Comparison of ENCODE assay signal across 29 cellular contexts in the genomic region with DNA sequence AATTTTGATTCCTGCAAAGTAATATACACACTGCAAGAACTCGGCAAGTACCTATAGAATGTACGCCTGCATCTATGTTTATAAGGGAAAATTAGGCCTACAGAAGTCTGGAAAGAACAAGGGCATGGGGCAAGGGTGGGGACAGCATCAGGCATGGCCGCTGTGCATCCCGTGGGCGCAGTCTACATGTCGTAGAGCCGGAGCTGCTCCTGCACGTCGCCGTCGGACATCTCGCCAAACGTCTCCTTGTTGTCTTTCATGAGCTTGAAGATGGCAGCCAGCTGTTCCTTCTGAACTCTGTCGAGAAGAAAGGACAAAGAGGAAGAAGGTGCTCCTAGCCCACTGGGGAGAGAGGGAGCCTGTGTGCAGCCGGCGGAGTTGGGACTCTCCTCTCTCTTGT.
"Had no signal": no experiment of that assay in that cellular context is flagged by ENCODE, and none has a peak within 500 bp of the region (broad histone marks: within the 10 kb centered on the region; RNA-seq: fewer than 3 reads in every experiment).

No MANE protein-coding gene starts in this region.

- H3K4me3 ChIP-seq: coronary artery, esophagus squamous epithelium, heart right ventricle, lower lobe of right lung, ovary, psoas muscle, sigmoid colon, testis, tibial nerve, upper lobe of right lung, uterus had no signal

- H3K36me3 ChIP-seq: ovary, uterus had no signal

- ATAC-seq: heart right ventricle; left ventricle myocardium superior; lower lobe of right lung; psoas muscle; right cardiac atrium; stimulated activated effector memory CD8-positive, alpha-beta T cell treated with anti-CD3 and anti-CD28 coated beads, Interleukin-12 subunit alpha, Interleukin-12 subunit beta, amount 100 ng/mL, for 72 hours; upper lobe of right lung had no signal

- DNase-seq: dermis blood vessel endothelial cell; effector memory CD4-positive, alpha-beta T cell; erythroblast; esophagus squamous epithelium; foreskin melanocyte; glutamatergic neuron; heart right ventricle; hippocampal formation; kidney glomerular epithelial cell; left ventricle myocardium superior; lower lobe of right lung; natural killer cell; occipital lobe; ovary; psoas muscle; sigmoid colon; stimulated activated CD4-positive, alpha-beta T cell treated with anti-CD3 and anti-CD28 coated beads, Interleukin-2, amount 100 ng/mL, for 24 hours; stimulated activated CD4-positive, alpha-beta T cell treated with anti-CD3 and anti-CD28 coated beads, Interleukin-4, amount 100 ng/mL, for 24 hours; stimulated activated naive CD4-positive, alpha-beta T cell treated with Interleukin-2 at 50 U/mL for 16 hours; substantia nigra; testis; upper lobe of right lung; uterus had no signal

- H3K27ac ChIP-seq: coronary artery, esophagus squamous epithelium, lower lobe of right lung, ovary, psoas muscle, sigmoid colon, testis, tibial nerve, upper lobe of right lung, uterus had no signal

- H3K27me3 ChIP-seq: esophagus squamous epithelium, heart right ventricle, ovary, sigmoid colon, testis, tibial nerve, upper lobe of right lung, uterus had no signal

- H3K9me3 ChIP-seq: esophagus squamous epithelium, heart right ventricle, lower lobe of right lung, ovary, psoas muscle, sigmoid colon, testis, tibial nerve, upper lobe of right lung, uterus had no signal

- FAIRE-seq: endometrium, islet of Langerhans had no signal
